ENCODE assay signal across 8 cellular contexts in the genomic region with DNA sequence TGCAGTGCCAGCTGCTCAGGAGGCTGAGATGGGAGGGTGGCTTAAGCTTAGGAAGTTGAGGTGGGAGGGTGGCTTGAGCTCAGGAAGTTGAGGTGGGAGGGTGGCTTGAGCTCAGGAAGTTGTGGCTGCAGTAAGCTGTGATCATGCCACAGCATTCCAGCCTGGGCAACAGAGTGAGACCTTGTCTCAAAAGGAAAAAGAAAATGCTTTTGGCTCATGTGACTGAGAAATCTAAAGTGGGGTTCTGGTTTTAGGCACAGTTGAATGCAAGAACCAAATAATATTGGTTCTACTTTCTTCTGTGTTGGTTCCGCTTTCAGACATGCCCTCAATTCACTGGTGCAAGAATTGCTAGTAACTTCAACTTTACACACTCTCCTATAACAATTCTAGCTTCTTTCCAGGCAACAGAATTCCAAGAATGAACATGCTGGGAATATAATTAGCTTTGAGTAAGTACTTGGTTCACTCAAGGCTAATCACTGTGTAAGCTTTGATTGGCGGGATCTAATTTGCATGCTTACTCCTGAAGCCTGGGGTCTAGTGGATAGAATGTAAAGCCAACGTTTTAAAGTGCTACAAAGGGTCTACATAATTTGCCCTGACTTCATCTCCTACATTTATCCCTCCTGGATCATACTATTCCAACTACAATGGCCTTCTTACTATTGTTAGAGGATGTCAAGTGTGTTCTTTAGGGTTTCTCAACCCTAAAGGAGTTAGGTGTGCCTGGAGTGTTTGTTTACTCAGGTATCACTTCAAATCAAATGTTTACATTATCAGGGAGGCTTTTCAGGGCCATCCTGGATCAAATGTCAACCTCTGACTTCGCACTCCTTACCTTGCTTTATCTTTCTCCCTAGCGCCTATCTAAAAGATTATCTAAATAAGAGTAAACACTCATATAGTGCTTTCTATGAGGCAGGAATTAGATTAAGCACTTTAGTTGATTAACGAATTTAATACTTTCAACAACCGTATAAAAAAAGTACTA.
DNase-seq lines count a peak whose midpoint lies in the region; ATAC-seq, FAIRE-seq and TF ChIP-seq lines count a peak whose summit lies in the region.

No MANE protein-coding gene starts in this region.

- H2BK12ac ChIP-seq in neuronal stem cell (ENCODE audit: low read length): no peak overlapping the region

- H3K4ac ChIP-seq in neuronal stem cell (ENCODE audit: low read length): no peak overlapping the region

- peak; percentile 63 for ATAC-seq in GM21576 (IDR thresholded peaks at IDR 0.05; ENCODE audit: unreplicated experiment)

- H3K9ac ChIP-seq in endothelial cell of umbilical vein (replicated peaks; ENCODE audit: extremely low read depth, insufficient read depth, low read length): no peak overlapping the region
- H3K9ac ChIP-seq in neuronal stem cell (ENCODE audit: low read depth, low read length, poor library complexity): no peak overlapping the region

- WGBS in neuronal stem cell (ENCODE audit: extremely low coverage in 2 of 2, insufficient read length in 2 of 2, insufficient replicate concordance in 1 of 2), 2 donors: no CpG with 5 or more reads among the region's 7 CpGs

- H3K9me3 ChIP-seq in endothelial cell of umbilical vein (replicated peaks; ENCODE audit: control insufficient read depth, insufficient read depth, low read length) (no peaks in the 10 kb centered on the region), neuronal stem cell (replicated peaks in 1 of 2; ENCODE audit: control insufficient read depth in 2 of 2, insufficient read depth in 1 of 2, low read depth in 1 of 2, low read length in 2 of 2) (no peaks in the 10 kb centered on the region)

- no peak overlapping the region for H3K23ac ChIP-seq in neuronal stem cell (ENCODE audit: low read depth, low read length, poor library complexity)

- H3K4me1 ChIP-seq in endothelial cell of umbilical vein (ENCODE audit: control insufficient read depth, extremely low read depth, insufficient read depth, low read length): peaks cover 16% of the 10 kb centered on the region
- peaks cover 0 to 3% of the 10 kb centered on the region in 2 donors for H3K4me1 ChIP-seq in neuronal stem cell (ENCODE audit: control insufficient read depth in 2 of 2, insufficient read depth in 1 of 2, low read depth in 1 of 2, low read length in 2 of 2)

- no peak for TF ChIP-seq POLR2A in endothelial cell of umbilical vein (IDR thresholded peaks at IDR 0.05; ENCODE audit: low read depth, low read length)

- no peak overlapping the region for H2BK5ac ChIP-seq in neuronal stem cell (ENCODE audit: low read length)

- H3K4me3 ChIP-seq in endothelial cell of umbilical vein (replicated peaks in 1 of 3; ENCODE audit: insufficient read depth in 1 of 3, low read depth in 1 of 3, low read length in 3 of 3) (no peak overlapping the region), neuronal stem cell (ENCODE audit: low read length in 2 of 2) (no peak overlapping the region), foreskin fibroblast (ENCODE audit: low read depth in 1 of 2, low read length in 2 of 2) (no peak overlapping the region)

- H3K4me2 ChIP-seq in endothelial cell of umbilical vein (ENCODE audit: insufficient read depth, low read length): peak overlapping the region; percentile 61
- no peak overlapping the region for H3K4me2 ChIP-seq in neuronal stem cell (ENCODE audit: insufficient read depth, low read length, poor library complexity, severe bottlenecking)

- POLR2A ChIA-PET in endothelial cell of umbilical vein (lab: Charles Lee): interaction anchor here (0.7 to 1.5 kb wide), 3 partner anchors 115 to 136 kb away, joined by 3 to 4 read pairs (median 4); partner anchors contain the start of gene SLC16A1

- H3K18ac ChIP-seq in neuronal stem cell (ENCODE audit: low read length): no peak overlapping the region

- H2BK15ac ChIP-seq in neuronal stem cell (ENCODE audit: low read length): no peak overlapping the region

- intact Hi-C loops in endothelial cell of umbilical vein (cut with micrococcal nuclease): no loop called here

- DNase-seq in DMS153 treated with DMSO at 0.1 percent for 48 hours (lab: John Stamatoyannopoulos, UW; ENCODE audit: unreplicated experiment): peak; percentile 18
- DNase-seq in NCI-H187 (lab: John Stamatoyannopoulos, UW): peak; percentile 31 to 36
- DNase-seq in endothelial cell of umbilical vein (ENCODE audit: low read depth, low spot score): peak; percentile 37
- DNase-seq in AG08395 (ENCODE audit: low spot score): no peak
- DNase-seq in neuronal stem cell (ENCODE audit: low spot score): no peak
- DNase-seq in foreskin fibroblast: no peak
- no peak for DNase-seq in NCI-H524 treated with DMSO at 0.1 percent for 48 hours (lab: John Stamatoyannopoulos, UW)

- CTCF ChIA-PET in endothelial cell of umbilical vein (lab: Charles Lee): interaction anchor here (0.7 to 1.8 kb wide), 7 partner anchors 9 to 424 kb away, joined by 3 to 4 read pairs (median 4); no protein-coding TSS in a partner anchor

- H3K27ac ChIP-seq in endothelial cell of umbilical vein (ENCODE audit: insufficient read depth, low read depth, low read length) (no peak overlapping the region), neuronal stem cell (replicated peaks; ENCODE audit: low read length) (no peak overlapping the region)

- peak; percentile 84 for FAIRE-seq in endothelial cell of umbilical vein (lab: Jason Lieb, UNC)

- H4K20me1 ChIP-seq in endothelial cell of umbilical vein (replicated peaks; ENCODE audit: control insufficient read depth, extremely low read depth, insufficient read depth, low read length): no peaks in the 10 kb centered on the region

- H2AFZ ChIP-seq in endothelial cell of umbilical vein (ENCODE audit: low read depth, low read length): no peak overlapping the region
- no peak overlapping the region for H2AFZ ChIP-seq in neuronal stem cell (ENCODE audit: low read length)

- H2BK120ac ChIP-seq in neuronal stem cell (ENCODE audit: low read depth, low read length): no peak overlapping the region

- H3K79me2 ChIP-seq in endothelial cell of umbilical vein (ENCODE audit: control insufficient read depth, insufficient read depth, low read length): no peaks in the 10 kb centered on the region

- no peaks in the 10 kb centered on the region for H3K79me1 ChIP-seq in neuronal stem cell (ENCODE audit: low read depth, low read length)

- BruUV-seq in endothelial cell of umbilical vein (replicated peaks; lab: Mats Ljungman, UMichigan): no TSS peak

- H3K14ac ChIP-seq in neuronal stem cell (ENCODE audit: low read length): no peak overlapping the region

- dilution Hi-C loops in endothelial cell of umbilical vein (cut with MboI; ENCODE audit: extremely low pct_ligation_motif_present, low sequenced_read_pairs): no loop called here

- H4K91ac ChIP-seq in neuronal stem cell (ENCODE audit: low read depth, low read length, poor library complexity): no peak overlapping the region

- H3K36me3 ChIP-seq in endothelial cell of umbilical vein (ENCODE audit: control insufficient read depth in 2 of 2, extremely low read depth in 1 of 2, insufficient read depth in 2 of 2, low read length in 2 of 2) (no peaks in the 10 kb centered on the region), neuronal stem cell (replicated peaks in 1 of 2; ENCODE audit: control insufficient read depth in 2 of 2, insufficient read depth in 2 of 2, low read length in 2 of 2) (no peaks in the 10 kb centered on the region)

- no peak overlapping the region for H4K8ac ChIP-seq in neuronal stem cell (ENCODE audit: low read depth, low read length)

- H3K27me3 ChIP-seq in endothelial cell of umbilical vein (ENCODE audit: control insufficient read depth in 2 of 2, insufficient read depth in 2 of 2, low read length in 2 of 2) (no peaks in the 10 kb centered on the region), neuronal stem cell (ENCODE audit: control insufficient read depth in 3 of 3, insufficient read depth in 3 of 3, low read depth in 1 of 3, low read length in 3 of 3) (no peaks in the 10 kb centered on the region)

- no peak overlapping the region for H2AK5ac ChIP-seq in neuronal stem cell (ENCODE audit: low read depth, low read length)

- TF ChIP-seq CTCF in endothelial cell of umbilical vein (IDR thresholded peaks at IDR 0.05; ENCODE audit: extremely low read depth in 1 of 2, insufficient read depth in 1 of 2, low read depth in 1 of 2, low read length in 2 of 2) (no peak), foreskin fibroblast (IDR thresholded peaks at IDR 0.05; ENCODE audit: low read depth, low read length) (no peak)

- no peaks in the 10 kb centered on the region for H3K9me1 ChIP-seq in endothelial cell of umbilical vein (replicated peaks; ENCODE audit: control insufficient read depth, extremely low read depth, insufficient read depth, low read length)

TF ChIP-seq in endothelial cell of umbilical vein, 7 proteins besides CTCF, POLR2A, EP300 and RAD21:
- peak; percentile 56 for TF ChIP-seq POLR2AphosphoS5 (IDR thresholded peaks at IDR 0.05; ENCODE audit: insufficient read depth, low read depth, low read length)
- peak; percentile 42 for TF ChIP-seq MYC (IDR thresholded peaks at IDR 0.05; ENCODE audit: low read depth, low read length)
- no peak for TF ChIP-seq EZH2 (IDR thresholded peaks at IDR 0.05; ENCODE audit: borderline replicate concordance, low read depth, low read length, severe bottlenecking)
TF ChIP-seq in endothelial cell of umbilical vein: peak in this region for 2.

Comparison
In these comparisons a context has a peak if more than half of its experiments do, and no peak if none do; other contexts are left out.
1. DNase-seq: peak in DMS153 treated with DMSO at 0.1 percent for 48 hours (single experiment), NCI-H187 (2 of 2) and endothelial cell of umbilical vein (single experiment); none in AG08395 (single experiment), neuronal stem cell (single experiment), foreskin fibroblast (0 of 2) and NCI-H524 treated with DMSO at 0.1 percent for 48 hours (single experiment).